1 cellular context compared by ENCODE assay signal in the genomic region with DNA sequence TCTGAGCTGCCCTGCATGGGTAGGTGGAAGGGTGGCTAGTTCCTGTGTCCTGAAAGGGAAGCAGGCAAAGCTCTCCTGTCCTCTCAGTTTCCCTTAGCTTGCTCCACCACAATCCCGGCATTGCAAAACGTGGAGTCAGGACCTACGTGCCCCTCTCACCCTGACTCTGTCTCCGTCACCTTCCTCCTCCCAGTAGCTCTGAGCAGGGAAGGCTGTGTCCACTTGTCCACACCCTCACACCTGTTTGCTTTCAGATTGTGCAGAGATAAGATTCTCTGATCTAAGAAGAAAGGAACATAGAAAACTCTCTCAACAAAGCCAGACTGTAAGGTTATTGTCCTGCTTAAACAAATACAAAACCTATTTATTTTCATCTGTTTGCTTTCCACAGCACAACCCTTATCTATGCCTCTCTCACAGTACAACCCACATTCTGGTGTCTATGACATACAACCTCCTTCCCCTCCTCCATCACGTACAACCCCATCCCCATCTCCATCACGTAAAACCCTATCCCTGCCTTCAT.
TF ChIP-seq lines count a peak whose summit lies in the region.

No MANE protein-coding gene starts in this region.

TF ChIP-seq in HepG2, 621 proteins besides CTCF, POLR2A, EP300 and RAD21 (continued from another document and continues in another):
- TF ChIP-seq, protein P1, sequence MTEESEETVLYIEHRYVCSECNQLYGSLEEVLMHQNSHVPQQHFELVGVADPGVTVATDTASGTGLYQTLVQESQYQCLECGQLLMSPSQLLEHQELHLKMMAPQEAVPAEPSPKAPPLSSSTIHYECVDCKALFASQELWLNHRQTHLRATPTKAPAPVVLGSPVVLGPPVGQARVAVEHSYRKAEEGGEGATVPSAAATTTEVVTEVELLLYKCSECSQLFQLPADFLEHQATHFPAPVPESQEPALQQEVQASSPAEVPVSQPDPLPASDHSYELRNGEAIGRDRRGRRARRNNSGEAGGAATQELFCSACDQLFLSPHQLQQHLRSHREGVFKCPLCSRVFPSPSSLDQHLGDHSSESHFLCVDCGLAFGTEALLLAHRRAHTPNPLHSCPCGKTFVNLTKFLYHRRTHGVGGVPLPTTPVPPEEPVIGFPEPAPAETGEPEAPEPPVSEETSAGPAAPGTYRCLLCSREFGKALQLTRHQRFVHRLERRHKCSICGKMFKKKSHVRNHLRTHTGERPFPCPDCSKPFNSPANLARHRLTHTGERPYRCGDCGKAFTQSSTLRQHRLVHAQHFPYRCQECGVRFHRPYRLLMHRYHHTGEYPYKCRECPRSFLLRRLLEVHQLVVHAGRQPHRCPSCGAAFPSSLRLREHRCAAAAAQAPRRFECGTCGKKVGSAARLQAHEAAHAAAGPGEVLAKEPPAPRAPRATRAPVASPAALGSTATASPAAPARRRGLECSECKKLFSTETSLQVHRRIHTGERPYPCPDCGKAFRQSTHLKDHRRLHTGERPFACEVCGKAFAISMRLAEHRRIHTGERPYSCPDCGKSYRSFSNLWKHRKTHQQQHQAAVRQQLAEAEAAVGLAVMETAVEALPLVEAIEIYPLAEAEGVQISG (CRISPR knock-in tag; IDR thresholded peaks at IDR 0.05) = peak; percentile 71
- TF ChIP-seq, protein P2, sequence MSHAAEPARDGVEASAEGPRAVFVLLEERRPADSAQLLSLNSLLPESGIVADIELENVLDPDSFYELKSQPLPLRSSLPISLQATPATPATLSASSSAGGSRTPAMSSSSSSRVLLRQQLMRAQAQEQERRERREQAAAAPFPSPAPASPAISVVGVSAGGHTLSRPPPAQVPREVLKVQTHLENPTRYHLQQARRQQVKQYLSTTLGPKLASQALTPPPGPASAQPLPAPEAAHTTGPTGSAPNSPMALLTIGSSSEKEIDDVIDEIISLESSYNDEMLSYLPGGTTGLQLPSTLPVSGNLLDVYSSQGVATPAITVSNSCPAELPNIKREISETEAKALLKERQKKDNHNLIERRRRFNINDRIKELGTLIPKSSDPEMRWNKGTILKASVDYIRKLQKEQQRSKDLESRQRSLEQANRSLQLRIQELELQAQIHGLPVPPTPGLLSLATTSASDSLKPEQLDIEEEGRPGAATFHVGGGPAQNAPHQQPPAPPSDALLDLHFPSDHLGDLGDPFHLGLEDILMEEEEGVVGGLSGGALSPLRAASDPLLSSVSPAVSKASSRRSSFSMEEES (CRISPR knock-in tag; IDR thresholded peaks at IDR 0.05) = peak; percentile 73
- TF ChIP-seq MLLT10 (CRISPR knock-in tag; IDR thresholded peaks at IDR 0.05) = no peak
- TF ChIP-seq KDM2A (CRISPR knock-in tag; IDR thresholded peaks at IDR 0.05; ENCODE audit: borderline replicate concordance, low read depth) = peak; percentile 74
- no peak for TF ChIP-seq ZNF598 (CRISPR knock-in tag; IDR thresholded peaks at IDR 0.05; ENCODE audit: borderline replicate concordance)
- TF ChIP-seq, protein P3, sequence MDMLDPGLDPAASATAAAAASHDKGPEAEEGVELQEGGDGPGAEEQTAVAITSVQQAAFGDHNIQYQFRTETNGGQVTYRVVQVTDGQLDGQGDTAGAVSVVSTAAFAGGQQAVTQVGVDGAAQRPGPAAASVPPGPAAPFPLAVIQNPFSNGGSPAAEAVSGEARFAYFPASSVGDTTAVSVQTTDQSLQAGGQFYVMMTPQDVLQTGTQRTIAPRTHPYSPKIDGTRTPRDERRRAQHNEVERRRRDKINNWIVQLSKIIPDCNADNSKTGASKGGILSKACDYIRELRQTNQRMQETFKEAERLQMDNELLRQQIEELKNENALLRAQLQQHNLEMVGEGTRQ (IDR thresholded peaks at IDR 0.05; ENCODE audit: low read depth, low read length) = no peak
- TF ChIP-seq, protein P3 (CRISPR knock-in tag; IDR thresholded peaks at IDR 0.05; ENCODE audit: borderline replicate concordance) = no peak
- no peak for TF ChIP-seq GTF2F1 (IDR thresholded peaks at IDR 0.05; ENCODE audit: low read length)
- TF ChIP-seq, protein P4, sequence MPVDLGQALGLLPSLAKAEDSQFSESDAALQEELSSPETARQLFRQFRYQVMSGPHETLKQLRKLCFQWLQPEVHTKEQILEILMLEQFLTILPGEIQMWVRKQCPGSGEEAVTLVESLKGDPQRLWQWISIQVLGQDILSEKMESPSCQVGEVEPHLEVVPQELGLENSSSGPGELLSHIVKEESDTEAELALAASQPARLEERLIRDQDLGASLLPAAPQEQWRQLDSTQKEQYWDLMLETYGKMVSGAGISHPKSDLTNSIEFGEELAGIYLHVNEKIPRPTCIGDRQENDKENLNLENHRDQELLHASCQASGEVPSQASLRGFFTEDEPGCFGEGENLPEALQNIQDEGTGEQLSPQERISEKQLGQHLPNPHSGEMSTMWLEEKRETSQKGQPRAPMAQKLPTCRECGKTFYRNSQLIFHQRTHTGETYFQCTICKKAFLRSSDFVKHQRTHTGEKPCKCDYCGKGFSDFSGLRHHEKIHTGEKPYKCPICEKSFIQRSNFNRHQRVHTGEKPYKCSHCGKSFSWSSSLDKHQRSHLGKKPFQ (CRISPR knock-in tag; IDR thresholded peaks at IDR 0.05; ENCODE audit: insufficient replicate concordance) = peak; percentile 64
- TF ChIP-seq, protein P5, sequence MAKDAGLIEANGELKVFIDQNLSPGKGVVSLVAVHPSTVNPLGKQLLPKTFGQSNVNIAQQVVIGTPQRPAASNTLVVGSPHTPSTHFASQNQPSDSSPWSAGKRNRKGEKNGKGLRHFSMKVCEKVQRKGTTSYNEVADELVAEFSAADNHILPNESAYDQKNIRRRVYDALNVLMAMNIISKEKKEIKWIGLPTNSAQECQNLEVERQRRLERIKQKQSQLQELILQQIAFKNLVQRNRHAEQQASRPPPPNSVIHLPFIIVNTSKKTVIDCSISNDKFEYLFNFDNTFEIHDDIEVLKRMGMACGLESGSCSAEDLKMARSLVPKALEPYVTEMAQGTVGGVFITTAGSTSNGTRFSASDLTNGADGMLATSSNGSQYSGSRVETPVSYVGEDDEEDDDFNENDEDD (CRISPR knock-in tag; IDR thresholded peaks at IDR 0.05; ENCODE audit: borderline replicate concordance) = no peak
- no peak for TF ChIP-seq RBM22 (optimal IDR thresholded peaks at IDR 0.05; ENCODE audit: low read length)
- no peak for TF ChIP-seq ZNF326 (CRISPR knock-in tag; IDR thresholded peaks at IDR 0.05; ENCODE audit: borderline replicate concordance)
- peak; percentile 78 for TF ChIP-seq KDM6A (CRISPR knock-in tag; IDR thresholded peaks at IDR 0.05; ENCODE audit: low read depth)
- no peak for TF ChIP-seq SRSF4 (IDR thresholded peaks at IDR 0.05; ENCODE audit: low read depth, low read length, poor library complexity, severe bottlenecking)
- TF ChIP-seq HNRNPK (IDR thresholded peaks at IDR 0.05; ENCODE audit: low read depth, low read length, poor library complexity, severe bottlenecking) = peak; percentile 60
- TF ChIP-seq, protein P6, sequence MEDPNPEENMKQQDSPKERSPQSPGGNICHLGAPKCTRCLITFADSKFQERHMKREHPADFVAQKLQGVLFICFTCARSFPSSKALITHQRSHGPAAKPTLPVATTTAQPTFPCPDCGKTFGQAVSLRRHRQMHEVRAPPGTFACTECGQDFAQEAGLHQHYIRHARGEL (CRISPR knock-in tag; IDR thresholded peaks at IDR 0.05) = no peak
- TF ChIP-seq ZBTB42 (CRISPR knock-in tag; IDR thresholded peaks at IDR 0.05) = no peak
- peak in 1 of 2 experiments; percentile 85; a peak in 2 of 4 replicates for TF ChIP-seq KLF16 (CRISPR knock-in tag; IDR thresholded peaks at IDR 0.05)
- 0 out of 2 replicates have a peak, but pooled peaks have one; percentile 28 for TF ChIP-seq ZNF33A (CRISPR knock-in tag; IDR thresholded peaks at IDR 0.05; ENCODE audit: borderline replicate concordance)
- TF ChIP-seq TBX3 (IDR thresholded peaks at IDR 0.05; ENCODE audit: borderline replicate concordance) = peak; percentile 97
- TF ChIP-seq FLYWCH1 (CRISPR knock-in tag; IDR thresholded peaks at IDR 0.05) = no peak
- TF ChIP-seq FOXK1 (CRISPR knock-in tag; IDR thresholded peaks at IDR 0.05; ENCODE audit: borderline replicate concordance, low read depth) = peak; percentile 91; the same call in 1 of the 2 replicates
- no peak for TF ChIP-seq ZNF83 (CRISPR knock-in tag; IDR thresholded peaks at IDR 0.05; ENCODE audit: borderline replicate concordance)
- TF ChIP-seq ZNF792 (CRISPR knock-in tag; IDR thresholded peaks at IDR 0.05) = peak; percentile 91; the same call in 1 of the 2 replicates
- no peak for TF ChIP-seq SAFB2 (CRISPR knock-in tag; IDR thresholded peaks at IDR 0.05; ENCODE audit: borderline replicate concordance, low read depth)
- TF ChIP-seq ZSCAN20 (CRISPR knock-in tag; IDR thresholded peaks at IDR 0.05; ENCODE audit: borderline replicate concordance) = no peak
- TF ChIP-seq, protein P7, sequence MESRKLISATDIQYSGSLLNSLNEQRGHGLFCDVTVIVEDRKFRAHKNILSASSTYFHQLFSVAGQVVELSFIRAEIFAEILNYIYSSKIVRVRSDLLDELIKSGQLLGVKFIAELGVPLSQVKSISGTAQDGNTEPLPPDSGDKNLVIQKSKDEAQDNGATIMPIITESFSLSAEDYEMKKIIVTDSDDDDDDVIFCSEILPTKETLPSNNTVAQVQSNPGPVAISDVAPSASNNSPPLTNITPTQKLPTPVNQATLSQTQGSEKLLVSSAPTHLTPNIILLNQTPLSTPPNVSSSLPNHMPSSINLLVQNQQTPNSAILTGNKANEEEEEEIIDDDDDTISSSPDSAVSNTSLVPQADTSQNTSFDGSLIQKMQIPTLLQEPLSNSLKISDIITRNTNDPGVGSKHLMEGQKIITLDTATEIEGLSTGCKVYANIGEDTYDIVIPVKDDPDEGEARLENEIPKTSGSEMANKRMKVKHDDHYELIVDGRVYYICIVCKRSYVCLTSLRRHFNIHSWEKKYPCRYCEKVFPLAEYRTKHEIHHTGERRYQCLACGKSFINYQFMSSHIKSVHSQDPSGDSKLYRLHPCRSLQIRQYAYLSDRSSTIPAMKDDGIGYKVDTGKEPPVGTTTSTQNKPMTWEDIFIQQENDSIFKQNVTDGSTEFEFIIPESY (CRISPR knock-in tag; IDR thresholded peaks at IDR 0.05) = peak; percentile 72; the same call in 1 of the 2 replicates
- TF ChIP-seq RBFOX2 (IDR thresholded peaks at IDR 0.05; ENCODE audit: low read depth, low read length) = 0 out of 2 replicates have a peak, but pooled peaks have one; percentile 33
- no peak for TF ChIP-seq ZNF841 (CRISPR knock-in tag; IDR thresholded peaks at IDR 0.05; ENCODE audit: borderline replicate concordance)
- no peak for TF ChIP-seq RFX5 (IDR thresholded peaks at IDR 0.05; ENCODE audit: low read depth, low read length)
- TF ChIP-seq MIER2 (CRISPR knock-in tag; IDR thresholded peaks at IDR 0.05) = peak; percentile 82
- peak; percentile 84 for TF ChIP-seq ATF1 (CRISPR knock-in tag; IDR thresholded peaks at IDR 0.05)
- TF ChIP-seq ZNF17 (CRISPR knock-in tag; IDR thresholded peaks at IDR 0.05) = no peak
- no peak for TF ChIP-seq ZKSCAN1 (IDR thresholded peaks at IDR 0.05; ENCODE audit: low read length)
- no peak for TF ChIP-seq ZNF546 (CRISPR knock-in tag; conservative IDR thresholded peaks at IDR 0.05)
- no peak for TF ChIP-seq MTA3 (CRISPR knock-in tag; IDR thresholded peaks at IDR 0.05)
- TF ChIP-seq, protein P8, sequence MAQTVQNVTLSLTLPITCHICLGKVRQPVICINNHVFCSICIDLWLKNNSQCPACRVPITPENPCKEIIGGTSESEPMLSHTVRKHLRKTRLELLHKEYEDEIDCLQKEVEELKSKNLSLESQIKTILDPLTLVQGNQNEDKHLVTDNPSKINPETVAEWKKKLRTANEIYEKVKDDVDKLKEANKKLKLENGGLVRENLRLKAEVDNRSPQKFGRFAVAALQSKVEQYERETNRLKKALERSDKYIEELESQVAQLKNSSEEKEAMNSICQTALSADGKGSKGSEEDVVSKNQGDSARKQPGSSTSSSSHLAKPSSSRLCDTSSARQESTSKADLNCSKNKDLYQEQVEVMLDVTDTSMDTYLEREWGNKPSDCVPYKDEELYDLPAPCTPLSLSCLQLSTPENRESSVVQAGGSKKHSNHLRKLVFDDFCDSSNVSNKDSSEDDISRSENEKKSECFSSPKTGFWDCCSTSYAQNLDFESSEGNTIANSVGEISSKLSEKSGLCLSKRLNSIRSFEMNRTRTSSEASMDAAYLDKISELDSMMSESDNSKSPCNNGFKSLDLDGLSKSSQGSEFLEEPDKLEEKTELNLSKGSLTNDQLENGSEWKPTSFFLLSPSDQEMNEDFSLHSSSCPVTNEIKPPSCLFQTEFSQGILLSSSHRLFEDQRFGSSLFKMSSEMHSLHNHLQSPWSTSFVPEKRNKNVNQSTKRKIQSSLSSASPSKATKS (CRISPR knock-in tag; IDR thresholded peaks at IDR 0.05) = no peak
- TF ChIP-seq, protein P9, sequence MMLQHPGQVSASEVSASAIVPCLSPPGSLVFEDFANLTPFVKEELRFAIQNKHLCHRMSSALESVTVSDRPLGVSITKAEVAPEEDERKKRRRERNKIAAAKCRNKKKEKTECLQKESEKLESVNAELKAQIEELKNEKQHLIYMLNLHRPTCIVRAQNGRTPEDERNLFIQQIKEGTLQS (CRISPR knock-in tag; IDR thresholded peaks at IDR 0.05) = peak; percentile 57; the same call in 1 of the 2 replicates
- 0 out of 2 replicates have a peak, but pooled peaks have one; percentile 35 for TF ChIP-seq ZNF160 (CRISPR knock-in tag; IDR thresholded peaks at IDR 0.05)
- TF ChIP-seq SCMH1 (CRISPR knock-in tag; IDR thresholded peaks at IDR 0.05; ENCODE audit: borderline replicate concordance) = no peak
- TF ChIP-seq ZNF335 (CRISPR knock-in tag; IDR thresholded peaks at IDR 0.05) = no peak
- TF ChIP-seq ZFX (CRISPR knock-in tag; IDR thresholded peaks at IDR 0.05; ENCODE audit: low read depth) = no peak; the same call in 1 of the 2 replicates
- no peak for TF ChIP-seq ZNF703 (CRISPR knock-in tag; IDR thresholded peaks at IDR 0.05; ENCODE audit: borderline replicate concordance)
- TF ChIP-seq HDAC2 (CRISPR knock-in tag; IDR thresholded peaks at IDR 0.05) = peak; percentile 99
- no peak for TF ChIP-seq ZNF781 (CRISPR knock-in tag; IDR thresholded peaks at IDR 0.05; ENCODE audit: borderline replicate concordance, not compliant biosample characterization)
- TF ChIP-seq REXO4 (CRISPR knock-in tag; IDR thresholded peaks at IDR 0.05; ENCODE audit: borderline replicate concordance) = no peak
- no peak for TF ChIP-seq HNRNPH1 (optimal IDR thresholded peaks at IDR 0.05; ENCODE audit: low read depth, low read length)
